In the genomic region with DNA sequence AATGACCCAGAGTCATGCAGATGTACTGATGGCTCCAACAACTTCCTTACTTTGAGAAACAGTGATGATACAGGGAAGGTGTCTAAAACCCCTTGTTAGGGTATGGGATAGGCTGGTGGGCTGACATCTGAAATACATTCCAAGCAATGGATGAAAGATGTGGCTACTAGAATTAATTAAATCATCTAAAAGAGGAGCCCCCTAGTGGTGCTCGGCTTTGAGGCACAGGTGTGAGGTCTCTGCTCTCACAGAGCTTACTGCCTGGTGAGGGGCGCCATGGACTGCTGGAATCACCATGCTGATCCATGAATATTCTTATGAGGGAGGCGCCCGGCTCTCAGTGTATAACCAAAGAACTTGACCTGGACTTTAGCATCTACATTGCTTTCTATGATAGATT, we compare ENCODE assay signal across 10 cellular contexts. TPM values are rescaled to one million over a fixed set of nuclear protein-coding genes. Genes with fewer than 3 reads are reported as not detected.
DNase-seq lines count a peak whose midpoint lies in the region; ATAC-seq, FAIRE-seq and TF ChIP-seq lines count a peak whose summit lies in the region.
"Had no signal": no experiment of that assay in that cellular context is flagged by ENCODE, and none has a peak within 500 bp of the region (broad histone marks: within the 10 kb centered on the region; RNA-seq: fewer than 3 reads in every experiment).

No MANE protein-coding gene starts in this region.

- ATAC-seq in CD4-positive, alpha-beta T cell (ENCODE audit: poor library complexity) = no peak
- ATAC-seq in left lobe of liver (peak; percentile 69), GM18498 (IDR thresholded peaks at IDR 0.05; ENCODE audit: unreplicated experiment) (no peak), HG02623 (IDR thresholded peaks at IDR 0.05; ENCODE audit: unreplicated experiment) (no peak), HG03457 (IDR thresholded peaks at IDR 0.05; ENCODE audit: unreplicated experiment) (no peak)

- no peak overlapping the region for H3K4me3 Mint-ChIP-seq in CD4-positive, alpha-beta T cell
- no peak overlapping the region for H3K4me3 Mint-ChIP-seq in activated CD4-positive, alpha-beta T cell treated with anti-CD3 and anti-CD28 coated beads, Interleukin-2, amount 10 ng/mL, durations not matched to agents 24 days and 14 days

- no peaks in the 10 kb centered on the region for H3K27me3 Mint-ChIP-seq in CD4-positive, alpha-beta T cell
- peaks cover 6% of the 10 kb centered on the region for H3K27me3 Mint-ChIP-seq in activated CD4-positive, alpha-beta T cell treated with anti-CD3 and anti-CD28 coated beads, Interleukin-2, amount 10 ng/mL, durations not matched to agents 24 days and 14 days

- H3K27me3 ChIP-seq in CD4-positive, alpha-beta T cell (ENCODE audit: control insufficient read depth, insufficient read depth, low read length) = no peaks in the 10 kb centered on the region
- H3K27me3 ChIP-seq: SJCRH30 had no signal

- no peak overlapping the region for H3K27ac Mint-ChIP-seq in CD4-positive, alpha-beta T cell
- H3K27ac Mint-ChIP-seq in activated CD4-positive, alpha-beta T cell treated with anti-CD3 and anti-CD28 coated beads, Interleukin-2, amount 10 ng/mL, durations not matched to agents 24 days and 14 days = no peak overlapping the region

- CTCF ChIA-PET in CD4-positive, alpha-beta T cell (lab: Charles Lee) = interaction anchor here (0.6 to 0.9 kb wide), 2 partner anchors 45 to 95 kb away, joined by 3 read pairs; no protein-coding TSS in a partner anchor

- POLR2A ChIA-PET in CD4-positive, alpha-beta T cell (lab: Charles Lee) = interaction anchor here (0.7 kb wide), 1 partner anchor 78 kb away, joined by 3 read pairs; no protein-coding TSS in a partner anchor

- intact Hi-C loops in CD4-positive, alpha-beta T cell (cut with DNase I, micrococcal nuclease) = no loop called here
- intact Hi-C loops in activated CD4-positive, alpha-beta T cell treated with anti-CD3 and anti-CD28 coated beads, Interleukin-2, amount 10 ng/mL, durations not matched to agents 24 days and 14 days (cut with micrococcal nuclease) = no loop called here

- FAIRE-seq in frontal cortex (lab: Jason Lieb, UNC) = no peak

- H3K4me1 Mint-ChIP-seq in CD4-positive, alpha-beta T cell (ENCODE audit: low read depth) = no peaks in the 10 kb centered on the region
- H3K4me1 Mint-ChIP-seq in activated CD4-positive, alpha-beta T cell treated with anti-CD3 and anti-CD28 coated beads, Interleukin-2, amount 10 ng/mL, durations not matched to agents 24 days and 14 days = no peaks in the 10 kb centered on the region

- no peak overlapping the region for H3K27ac ChIP-seq in CD4-positive, alpha-beta T cell (ENCODE audit: low read depth, low read length)
- H3K27ac ChIP-seq: SJCRH30 had no signal

- peak in 1 of 10 experiments; percentile 5 for DNase-seq in CD4-positive, alpha-beta T cell
- DNase-seq in HCEC 1CT (peak; percentile 22), left lobe of liver (ENCODE audit: low spot score) (no peak), frontal cortex (ENCODE audit: low spot score in 2 of 2) (no peak)
- DNase-seq in activated CD4-positive, alpha-beta T cell treated with anti-CD3 and anti-CD28 coated beads, Interleukin-2, amount 10 ng/mL, durations not matched to agents 24 days and 14 days = peak; percentile 68

- no peaks in the 10 kb centered on the region for H3K9me3 ChIP-seq in CD4-positive, alpha-beta T cell (ENCODE audit: control insufficient read depth, low read length)
- H3K9me3 ChIP-seq: SJCRH30 had no signal

- peak; percentile 15 for TF ChIP-seq CTCF in CD4-positive, alpha-beta T cell (IDR thresholded peaks at IDR 0.05)

- H3K9me3 Mint-ChIP-seq in CD4-positive, alpha-beta T cell = no peaks in the 10 kb centered on the region
- H3K9me3 Mint-ChIP-seq in activated CD4-positive, alpha-beta T cell treated with anti-CD3 and anti-CD28 coated beads, Interleukin-2, amount 10 ng/mL, durations not matched to agents 24 days and 14 days = no peaks in the 10 kb centered on the region

- no peaks in the 10 kb centered on the region for H3K36me3 Mint-ChIP-seq in CD4-positive, alpha-beta T cell (ENCODE audit: low read depth)
- no peaks in the 10 kb centered on the region for H3K36me3 Mint-ChIP-seq in activated CD4-positive, alpha-beta T cell treated with anti-CD3 and anti-CD28 coated beads, Interleukin-2, amount 10 ng/mL, durations not matched to agents 24 days and 14 days (ENCODE audit: low read depth)

RNA-seq across cellular contexts. Expression of a gene that starts 48.5 kb away (rescaled TPM):
- total RNA-seq in CD4-positive, alpha-beta T cell = not detected
- 76.2 and 77.2 TPM in 2 replicates for total RNA-seq in activated CD4-positive, alpha-beta T cell treated with anti-CD3 and anti-CD28 coated beads, Interleukin-2, amount 10 ng/mL, durations not matched to agents 24 days and 14 days
- total RNA-seq in left lobe of liver = not detected
- total RNA-seq in frontal cortex = 31.0 TPM
- total RNA-seq: pulmonary artery endothelial cell had no signal

Comparison
In these comparisons a context has a peak if more than half of its experiments do, and no peak if none do; other contexts are left out.
1. DNase-seq: peak in HCEC 1CT (single experiment) and activated CD4-positive, alpha-beta T cell treated with anti-CD3 and anti-CD28 coated beads, Interleukin-2, amount 10 ng/mL, durations not matched to agents 24 days and 14 days (single experiment); none in left lobe of liver (single experiment) and frontal cortex (0 of 2).
2. RNA of a gene that starts 48.5 kb away (total RNA-seq): 76.2 to 77.2 TPM in activated CD4-positive, alpha-beta T cell treated with anti-CD3 and anti-CD28 coated beads, Interleukin-2, amount 10 ng/mL, durations not matched to agents 24 days and 14 days and 31.0 TPM in frontal cortex (single experiment); not detected in left lobe of liver (single experiment) and not detected in CD4-positive, alpha-beta T cell; every median in the first group is over 10 times any median in the second.